Comparison of ENCODE assay signal across 38 cellular contexts in the genomic region with DNA sequence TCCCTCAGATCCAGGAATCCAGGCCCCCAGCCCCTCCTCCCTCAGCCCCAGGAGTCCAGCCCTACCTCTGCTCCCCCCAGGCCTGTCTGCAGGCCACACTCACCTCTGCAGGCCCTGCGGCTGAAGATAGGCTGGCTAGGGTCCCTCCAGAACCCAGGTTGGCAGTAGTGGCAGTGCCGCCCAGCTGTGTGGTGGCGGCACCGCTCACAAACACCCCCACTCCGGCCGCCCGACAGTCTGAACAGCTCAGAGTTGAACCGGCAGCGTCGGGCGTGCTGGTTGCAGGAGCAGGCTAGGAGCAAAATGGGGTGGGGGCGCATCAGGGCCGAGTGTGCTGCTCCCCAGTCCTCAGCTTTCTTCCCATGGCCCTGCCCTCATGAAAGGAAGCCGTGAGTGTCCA. TPM values are rescaled to one million over a fixed set of nuclear protein-coding genes. Genes with fewer than 3 reads are reported as not detected.
"Had no signal": no experiment of that assay in that cellular context is flagged by ENCODE, and none has a peak within 500 bp of the region (broad histone marks: within the 10 kb centered on the region; RNA-seq: fewer than 3 reads in every experiment).

No MANE protein-coding gene starts in this region.

- H3K27ac ChIP-seq: adrenal gland, body of pancreas, brain microvascular endothelial cell, breast epithelium, VCaP had no signal

- H3K4me3 Mint-ChIP-seq: activated B cell treated with CpG ODN at 0.5 μM for 24 hours; activated CD4-positive, alpha-beta T cell treated with anti-CD3 and anti-CD28 coated beads, Interleukin-2, amount 10 ng/mL, durations not matched to agents 7 days and 5 days; activated CD8-positive, alpha-beta T cell treated with anti-CD3 and anti-CD28 coated beads for 36 hours; activated naive CD4-positive, alpha-beta T cell treated with anti-CD3 and anti-CD28 coated beads for 36 hours; activated naive CD8-positive, alpha-beta T cell treated with anti-CD3 and anti-CD28 coated beads for 36 hours; activated T-cell treated with anti-CD3 and anti-CD28 coated beads, Interleukin-2, amount 50 U/mL, for 4 hours; activated T-cell treated with anti-CD3 and anti-CD28 coated beads, Interleukin-2, amount 50 U/mL, for 72 hours; activated T-helper 1 cell treated with anti-CD3 and anti-CD28 coated beads, Interleukin-12 subunit alpha, Interleukin-12 subunit beta, Interleukin-2, Interleukin-4 antibody, amounts not matched to agents 30 ng/mL and 10 ng/mL and 1 ng/mL, durations not matched to agents 14 hours and 24 hours and 36 hours; activated T-helper 17 cell treated with anti-CD3 and anti-CD28 coated beads, Interleukin-2, amount 50 U/mL, for 72 hours; T-helper 1 cell treated with Interleukin-12 subunit alpha and Interleukin-12 subunit beta and Interleukin-4 antibody, amounts not matched to agents 30 μg/mL and 1 μg/mL, for 36 hours; T-helper 2 cell treated with Interferon-gamma antibody and Interleukin-4, amounts not matched to agents 5 μg/mL and 100 μg/mL, for 36 hours had no signal

- H3K4me1 ChIP-seq: breast epithelium had no signal

- ATAC-seq: activated CD8-positive, alpha-beta T cell treated with anti-CD3 and anti-CD28 coated beads for 36 hours; activated naive CD4-positive, alpha-beta T cell treated with anti-CD3 and anti-CD28 coated beads, Interleukin-2, amount 50 U/mL, for 72 hours; activated T-cell treated with anti-CD3 and anti-CD28 coated beads, Interleukin-2, amount 50 U/mL, for 4 hours; activated T-cell treated with anti-CD3 and anti-CD28 coated beads, Interleukin-2, amount 50 U/mL, for 72 hours; activated T-helper 17 cell treated with anti-CD3 and anti-CD28 coated beads, Interleukin-2, amount 50 U/mL, for 72 hours; body of pancreas had no signal

- FAIRE-seq: astrocyte, TTC549 had no signal

- H3K27ac Mint-ChIP-seq: activated B cell treated with CpG ODN at 0.5 μM for 24 hours; activated CD4-positive, alpha-beta T cell treated with anti-CD3 and anti-CD28 coated beads, Interleukin-2, amount 10 ng/mL, durations not matched to agents 7 days and 5 days; activated CD8-positive, alpha-beta T cell treated with anti-CD3 and anti-CD28 coated beads for 36 hours; activated naive CD4-positive, alpha-beta T cell treated with anti-CD3 and anti-CD28 coated beads for 36 hours; activated naive CD4-positive, alpha-beta T cell treated with anti-CD3 and anti-CD28 coated beads, Interleukin-2, amount 50 U/mL, for 72 hours; activated naive CD8-positive, alpha-beta T cell treated with anti-CD3 and anti-CD28 coated beads for 36 hours; activated T-cell treated with anti-CD3 and anti-CD28 coated beads, Interleukin-2, amount 50 U/mL, for 72 hours; activated T-helper 1 cell treated with anti-CD3 and anti-CD28 coated beads, Interleukin-12 subunit alpha, Interleukin-12 subunit beta, Interleukin-2, Interleukin-4 antibody, amounts not matched to agents 30 ng/mL and 10 ng/mL and 1 ng/mL, durations not matched to agents 14 hours and 24 hours and 36 hours; activated T-helper 17 cell treated with anti-CD3 and anti-CD28 coated beads, Interleukin-2, amount 50 U/mL, for 72 hours; T-helper 1 cell treated with Interleukin-12 subunit alpha and Interleukin-12 subunit beta and Interleukin-4 antibody, amounts not matched to agents 30 μg/mL and 1 μg/mL, for 36 hours; T-helper 2 cell treated with Interferon-gamma antibody and Interleukin-4, amounts not matched to agents 5 μg/mL and 100 μg/mL, for 36 hours had no signal

- H3K27me3 Mint-ChIP-seq: activated B cell treated with CpG ODN at 0.5 μM for 24 hours; activated CD4-positive, alpha-beta T cell treated with anti-CD3 and anti-CD28 coated beads, Interleukin-2, amount 10 ng/mL, durations not matched to agents 7 days and 5 days; activated CD8-positive, alpha-beta T cell treated with anti-CD3 and anti-CD28 coated beads for 36 hours; activated naive CD8-positive, alpha-beta T cell treated with anti-CD3 and anti-CD28 coated beads for 36 hours; activated T-helper 17 cell treated with anti-CD3 and anti-CD28 coated beads, Interleukin-2, amount 50 U/mL, for 72 hours had no signal

- H3K36me3 Mint-ChIP-seq: activated naive CD4-positive, alpha-beta T cell treated with anti-CD3 and anti-CD28 coated beads, Interleukin-2, amount 50 U/mL, for 72 hours; activated naive CD8-positive, alpha-beta T cell treated with anti-CD3 and anti-CD28 coated beads for 36 hours had no signal

- H3K36me3 ChIP-seq: adrenal gland, brain microvascular endothelial cell, breast epithelium had no signal

- H3K4me3 ChIP-seq: adrenal gland, body of pancreas, breast epithelium had no signal

- H3K27me3 ChIP-seq: adrenal gland, body of pancreas, brain microvascular endothelial cell, breast epithelium had no signal

- H3K9me3 ChIP-seq: adrenal gland, body of pancreas, breast epithelium had no signal

- DNase-seq: activated B cell treated with CpG ODN at 0.5 μM for 24 hours; activated CD4-positive, alpha-beta T cell treated with anti-CD3 and anti-CD28 coated beads for 48 hours; activated CD4-positive, alpha-beta T cell treated with anti-CD3 and anti-CD28 coated beads, Interleukin-2, amount 10 ng/mL, durations not matched to agents 7 days and 5 days; activated CD4-positive, alpha-beta T cell treated with anti-CD3 and anti-CD28 coated beads, Interleukin-2, amount 50 U/mL, for 48 hours; activated CD4-positive, CD25-positive, alpha-beta regulatory T cell treated with anti-CD3 and anti-CD28 coated beads, Interleukin-2, amount 50 U/mL, for 72 hours; activated CD8-positive, alpha-beta memory T cell treated with anti-CD3 and anti-CD28 coated beads, Interleukin-2, amount 50 U/mL, for 4 hours; activated CD8-positive, alpha-beta T cell treated with anti-CD3 and anti-CD28 coated beads for 36 hours; activated effector memory CD4-positive, alpha-beta T cell treated with anti-CD3 and anti-CD28 coated beads, Interleukin-2, amount 50 U/mL, for 16 hours; activated gamma-delta T cell treated with Interleukin-2 at 50 U/mL for 16 hours; activated naive CD4-positive, alpha-beta T cell; activated naive CD4-positive, alpha-beta T cell treated with anti-CD3 and anti-CD28 coated beads for 36 hours; activated naive CD4-positive, alpha-beta T cell treated with anti-CD3 and anti-CD28 coated beads, Interleukin-2, amount 50 U/mL, for 16 hours; activated naive CD8-positive, alpha-beta T cell treated with anti-CD3 and anti-CD28 coated beads for 36 hours; activated T-cell treated with anti-CD3 and anti-CD28 coated beads for 4 hours; activated T-cell treated with anti-CD3 and anti-CD28 coated beads, Interleukin-2, amount 50 U/mL, for 1 hour; activated T-cell treated with anti-CD3 and anti-CD28 coated beads, Interleukin-2, amount 50 U/mL, for 4 hours; activated T-cell treated with anti-CD3 and anti-CD28 coated beads, Interleukin-2, amount 50 U/mL, for 72 hours; adrenal gland; amniotic stem cell; aorta; body of pancreas; brain microvascular endothelial cell; central memory CD4-positive, alpha-beta T cell; T-helper 1 cell; T-helper 2 cell; T-helper 9 cell had no signal

- H3K9me3 Mint-ChIP-seq: activated B cell treated with CpG ODN at 0.5 μM for 24 hours; activated CD8-positive, alpha-beta T cell treated with anti-CD3 and anti-CD28 coated beads for 36 hours; activated naive CD4-positive, alpha-beta T cell treated with anti-CD3 and anti-CD28 coated beads for 36 hours; activated naive CD8-positive, alpha-beta T cell treated with anti-CD3 and anti-CD28 coated beads for 36 hours; activated T-cell treated with anti-CD3 and anti-CD28 coated beads, Interleukin-2, amount 50 U/mL, for 4 hours; activated T-helper 1 cell treated with anti-CD3 and anti-CD28 coated beads, Interleukin-12 subunit alpha, Interleukin-12 subunit beta, Interleukin-2, Interleukin-4 antibody, amounts not matched to agents 30 ng/mL and 10 ng/mL and 1 ng/mL, durations not matched to agents 14 hours and 24 hours and 36 hours; activated T-helper 17 cell treated with anti-CD3 and anti-CD28 coated beads, Interleukin-2, amount 50 U/mL, for 72 hours had no signal

RNA-seq across cellular contexts. Expression of a gene that starts 8.3 kb away (rescaled TPM):
- total RNA-seq: body of pancreas, cardiac septum, cerebellum had no signal

RNA-seq across cellular contexts. Expression of a gene that starts 31.3 kb away (rescaled TPM):
- total RNA-seq: activated B cell treated with CpG ODN at 0.5 μM for 24 hours; activated CD4-positive, alpha-beta T cell treated with anti-CD3 and anti-CD28 coated beads, Interleukin-2, amount 10 ng/mL, durations not matched to agents 7 days and 5 days; activated CD8-positive, alpha-beta memory T cell treated with anti-CD3 and anti-CD28 coated beads for 36 hours; activated CD8-positive, alpha-beta T cell treated with anti-CD3 and anti-CD28 coated beads for 36 hours; activated naive CD4-positive, alpha-beta T cell treated with anti-CD3 and anti-CD28 coated beads for 36 hours; activated naive CD4-positive, alpha-beta T cell treated with anti-CD3 and anti-CD28 coated beads, Interleukin-2, amount 50 U/mL, for 72 hours; activated naive CD8-positive, alpha-beta T cell treated with anti-CD3 and anti-CD28 coated beads for 36 hours; activated T-cell treated with anti-CD3 and anti-CD28 coated beads, Interleukin-2, amount 50 U/mL, for 72 hours; activated T-helper 1 cell treated with anti-CD3 and anti-CD28 coated beads, Interleukin-12 subunit alpha, Interleukin-12 subunit beta, Interleukin-2, Interleukin-4 antibody, amounts not matched to agents 30 ng/mL and 10 ng/mL and 1 ng/mL, durations not matched to agents 14 hours and 24 hours and 36 hours; activated T-helper 17 cell treated with anti-CD3 and anti-CD28 coated beads, Interleukin-2, amount 50 U/mL, for 72 hours; adrenal gland; aorta; astrocyte; cardiac septum had no signal
